ENCODE assay signal across 30 cellular contexts in genomic region chr10:48284002-48284546, GRCh38. TPM values are rescaled to one million over a fixed set of nuclear protein-coding genes. Genes with fewer than 3 reads are reported as not detected.
DNase-seq lines count a peak whose midpoint lies in the region; ATAC-seq, FAIRE-seq and TF ChIP-seq lines count a peak whose summit lies in the region.
"Had no signal": no experiment of that assay in that cellular context is flagged by ENCODE, and none has a peak within 500 bp of the region (broad histone marks: within the 10 kb centered on the region; RNA-seq: fewer than 3 reads in every experiment).

No MANE protein-coding gene starts in this region.

- ATAC-seq in activated T-cell treated with anti-CD3 and anti-CD28 coated beads, Interleukin-2, amount 50 U/mL, for 4 hours: no peak
- ATAC-seq: A549, Panc1, SK-N-SH treated with all-trans-retinoic acid at 6 μM for 48 hours, T-cell had no signal

- H3K4me1 Mint-ChIP-seq in activated T-cell treated with anti-CD3 and anti-CD28 coated beads, Interleukin-2, amount 50 U/mL, for 4 hours (ENCODE audit: low read depth): no peaks in the 10 kb centered on the region

- H3K36me3 Mint-ChIP-seq in activated T-cell treated with anti-CD3 and anti-CD28 coated beads, Interleukin-2, amount 50 U/mL, for 4 hours (ENCODE audit: insufficient read depth): no peaks in the 10 kb centered on the region
- H3K36me3 Mint-ChIP-seq: T-cell had no signal

- peak; percentile 11 for DNase-seq in D341Med (ENCODE audit: low spot score)
- no peak for DNase-seq in GM12892 (ENCODE audit: insufficient read length)
- peak; percentile 34 for DNase-seq in OCI-M1 (lab: John Stamatoyannopoulos, UW)
- peak; percentile 10 for DNase-seq in fibroblast of mammary gland (ENCODE audit: low read depth)
- no peak for DNase-seq in NCI-H345 treated with DMSO at 0.1 percent for 48 hours (lab: John Stamatoyannopoulos, UW; ENCODE audit: unreplicated experiment)
- no peak for DNase-seq in H54 (ENCODE audit: insufficient read length, low spot score)
- DNase-seq in OCI-M2 (lab: John Stamatoyannopoulos, UW; ENCODE audit: unreplicated experiment): no peak
- no peak for DNase-seq in activated T-cell treated with anti-CD3 and anti-CD28 coated beads, Interleukin-2, amount 50 U/mL, for 4 hours
- DNase-seq: CD4-positive, CD25-positive, alpha-beta regulatory T cell; COR-L47; DMS153; GDM1; GM23248; IMR-90; Kasumi-1; MM.1S; NCI-H1048; NCI-H1417 treated with DMSO at 0.1 percent for 48 hours; NCI-H187 treated with DMSO at 0.1 percent for 48 hours; NCI-H2107; NCI-H2227 treated with DMSO at 0.1 percent for 48 hours; NCI-H510A treated with DMSO at 0.1 percent for 48 hours; NCI-H748 treated with DMSO at 0.1 percent for 48 hours; T-cell had no signal

- peaks cover 27% of the 10 kb centered on the region for H3K27me3 Mint-ChIP-seq in activated T-cell treated with anti-CD3 and anti-CD28 coated beads, Interleukin-2, amount 50 U/mL, for 4 hours (ENCODE audit: low read depth)

- FAIRE-seq in GM12892 (lab: Jason Lieb, UNC) (peak; percentile 76), H54 (lab: Jason Lieb, UNC) (no peak)
- FAIRE-seq: A549 had no signal

- no peak overlapping the region for H3K4me3 ChIP-seq in fibroblast of mammary gland (ENCODE audit: control insufficient read depth, low read depth, low read length)
- H3K4me3 ChIP-seq: A549, GM23248, HAP-1 had no signal

- TF ChIP-seq POLR2A in GM12892 (IDR thresholded peaks at IDR 0.05; ENCODE audit: low read depth, low read length) (no peak), H54 (IDR thresholded peaks at IDR 0.05; ENCODE audit: low read depth, low read length) (no peak)

- H3K4me3 Mint-ChIP-seq in activated T-cell treated with anti-CD3 and anti-CD28 coated beads, Interleukin-2, amount 50 U/mL, for 4 hours: no peak overlapping the region
- H3K4me3 Mint-ChIP-seq: T-cell had no signal

- H3K9me3 Mint-ChIP-seq in activated T-cell treated with anti-CD3 and anti-CD28 coated beads, Interleukin-2, amount 50 U/mL, for 4 hours: peaks cover 17% of the 10 kb centered on the region

- no peak for TF ChIP-seq CTCF in fibroblast of mammary gland (conservative IDR thresholded peaks at IDR 0.05; ENCODE audit: control insufficient read depth, insufficient read depth, low read depth, low read length)

RNA-seq across cellular contexts. Expression of gene FRMPD2, which starts 9.6 kb away (rescaled TPM):
- polyA plus RNA-seq in GM12892 (2012; ENCODE audit: missing spikeins): 4.4 TPM
- not detected for total RNA-seq in activated T-cell treated with anti-CD3 and anti-CD28 coated beads, Interleukin-2, amount 50 U/mL, for 4 hours
- total RNA-seq: CD4-positive, CD25-positive, alpha-beta regulatory T cell; Daoy; GM23248 had no signal
- polyA plus RNA-seq: BJ; CD4-positive, CD25-positive, alpha-beta regulatory T cell; GM23248; IMR-90 had no signal

RNA-seq across cellular contexts. Expression of gene MAPK8, which starts 22.4 kb away (rescaled TPM):
- 60.1 TPM for polyA plus RNA-seq in GM12892 (2012; ENCODE audit: missing spikeins)
- total RNA-seq in activated T-cell treated with anti-CD3 and anti-CD28 coated beads, Interleukin-2, amount 50 U/mL, for 4 hours: 10 to 100 TPM; 31.5 to 34.5 (median 33.7) TPM

Comparison
In these comparisons a context has a peak if more than half of its experiments do, and no peak if none do; other contexts are left out.
1. DNase-seq: peak in D341Med (single experiment), OCI-M1 (single experiment) and fibroblast of mammary gland (single experiment); none in GM12892 (single experiment), NCI-H345 treated with DMSO at 0.1 percent for 48 hours (single experiment), H54 (single experiment), OCI-M2 (single experiment) and activated T-cell treated with anti-CD3 and anti-CD28 coated beads, Interleukin-2, amount 50 U/mL, for 4 hours (single experiment).